Comparison of ENCODE assay signal across 12 cellular contexts in genomic region chr9:131720330-131720729, GRCh38. TPM values are rescaled to one million over a fixed set of nuclear protein-coding genes. Genes with fewer than 3 reads are reported as not detected.
DNase-seq lines count a peak whose midpoint lies in the region; ATAC-seq and TF ChIP-seq lines count a peak whose summit lies in the region.
"Had no signal": no experiment of that assay in that cellular context is flagged by ENCODE, and none has a peak within 500 bp of the region (broad histone marks: within the 10 kb centered on the region; RNA-seq: fewer than 3 reads in every experiment).

No MANE protein-coding gene starts in this region.

- DNase-seq in activated CD4-positive, alpha-beta T cell treated with anti-CD3 and anti-CD28 coated beads for 48 hours, result peak; percentile 49
- DNase-seq in activated CD4-positive, alpha-beta T cell treated with anti-CD3 and anti-CD28 coated beads for 4 hours, result no peak
- DNase-seq in activated T-helper 1 cell treated with anti-CD3 and anti-CD28 coated beads, Interleukin-12 subunit alpha, Interleukin-12 subunit beta, Interleukin-2, Interleukin-4 antibody, amounts not matched to agents 30 ng/mL and 10 ng/mL and 1 ng/mL, durations not matched to agents 14 hours and 24 hours and 36 hours (ENCODE audit: low spot score), result no peak
- DNase-seq in stimulated activated CD8-positive, alpha-beta memory T cell treated with anti-CD3 and anti-CD28 coated beads, Interleukin-4, amount 100 ng/mL, for 48 hours, result peak; percentile 62
- no peak for DNase-seq in islet precursor cell
- DNase-seq in caudate nucleus (lab: John Stamatoyannopoulos, UW), result no peak
- DNase-seq: cortex of kidney; KBM-7; RPMI8226; stimulated activated naive CD4-positive, alpha-beta T cell had no signal

- no peaks in the 10 kb centered on the region for H3K27me3 Mint-ChIP-seq in activated T-helper 1 cell treated with anti-CD3 and anti-CD28 coated beads, Interleukin-12 subunit alpha, Interleukin-12 subunit beta, Interleukin-2, Interleukin-4 antibody, amounts not matched to agents 30 ng/mL and 10 ng/mL and 1 ng/mL, durations not matched to agents 14 hours and 24 hours and 36 hours (ENCODE audit: insufficient read depth)

- H3K9me3 Mint-ChIP-seq in activated T-helper 1 cell treated with anti-CD3 and anti-CD28 coated beads, Interleukin-12 subunit alpha, Interleukin-12 subunit beta, Interleukin-2, Interleukin-4 antibody, amounts not matched to agents 30 ng/mL and 10 ng/mL and 1 ng/mL, durations not matched to agents 14 hours and 24 hours and 36 hours, result no peaks in the 10 kb centered on the region

- H3K4me3 Mint-ChIP-seq in activated T-helper 1 cell treated with anti-CD3 and anti-CD28 coated beads, Interleukin-12 subunit alpha, Interleukin-12 subunit beta, Interleukin-2, Interleukin-4 antibody, amounts not matched to agents 30 ng/mL and 10 ng/mL and 1 ng/mL, durations not matched to agents 14 hours and 24 hours and 36 hours, result peak overlapping the region; percentile 47

- H3K27ac Mint-ChIP-seq in activated T-helper 1 cell treated with anti-CD3 and anti-CD28 coated beads, Interleukin-12 subunit alpha, Interleukin-12 subunit beta, Interleukin-2, Interleukin-4 antibody, amounts not matched to agents 30 ng/mL and 10 ng/mL and 1 ng/mL, durations not matched to agents 14 hours and 24 hours and 36 hours, result peak overlapping the region; percentile 84

- H3K27ac ChIP-seq in caudate nucleus (ENCODE audit: low read depth, low read length), result no peak overlapping the region

- peaks cover 88% of the 10 kb centered on the region for H3K4me1 Mint-ChIP-seq in activated T-helper 1 cell treated with anti-CD3 and anti-CD28 coated beads, Interleukin-12 subunit alpha, Interleukin-12 subunit beta, Interleukin-2, Interleukin-4 antibody, amounts not matched to agents 30 ng/mL and 10 ng/mL and 1 ng/mL, durations not matched to agents 14 hours and 24 hours and 36 hours (ENCODE audit: low read depth)

- peaks cover 39% of the 10 kb centered on the region for H3K36me3 Mint-ChIP-seq in activated T-helper 1 cell treated with anti-CD3 and anti-CD28 coated beads, Interleukin-12 subunit alpha, Interleukin-12 subunit beta, Interleukin-2, Interleukin-4 antibody, amounts not matched to agents 30 ng/mL and 10 ng/mL and 1 ng/mL, durations not matched to agents 14 hours and 24 hours and 36 hours (ENCODE audit: low read depth)

- ATAC-seq in HG03280 (IDR thresholded peaks at IDR 0.05; ENCODE audit: unreplicated experiment), result peak; percentile 46
- ATAC-seq in SK-N-SH treated with all-trans-retinoic acid at 6 μM for 48 hours, result no peak

- intact Hi-C loops in activated T-helper 1 cell treated with anti-CD3 and anti-CD28 coated beads, Interleukin-12 subunit alpha, Interleukin-12 subunit beta, Interleukin-2, Interleukin-4 antibody, amounts not matched to agents 30 ng/mL and 10 ng/mL and 1 ng/mL, durations not matched to agents 14 hours and 24 hours and 36 hours (cut with micrococcal nuclease), result loop anchor here (1.0 kb wide), 1 partner anchor 8 kb away; no protein-coding TSS in a partner anchor

TF ChIP-seq in SK-N-SH treated with all-trans-retinoic acid at 6 μM for 48 hours, 23 proteins besides CTCF, POLR2A, EP300 and RAD21:
- TF ChIP-seq ZNF70 (CRISPR knock-in tag; IDR thresholded peaks at IDR 0.05) (no peak), GLIS3 (CRISPR knock-in tag; IDR thresholded peaks at IDR 0.05) (no peak), BACH2 (CRISPR knock-in tag; IDR thresholded peaks at IDR 0.05; ENCODE audit: borderline replicate concordance) (no peak), ZNF565 (CRISPR knock-in tag; conservative IDR thresholded peaks at IDR 0.05; ENCODE audit: low read depth) (no peak), OSR1 (CRISPR knock-in tag; IDR thresholded peaks at IDR 0.05) (no peak), TCF4 (CRISPR knock-in tag; IDR thresholded peaks at IDR 0.05; ENCODE audit: borderline replicate concordance) (no peak), ISL1 (CRISPR knock-in tag; IDR thresholded peaks at IDR 0.05) (no peak), ZFP30 (CRISPR knock-in tag; IDR thresholded peaks at IDR 0.05) (no peak), RARB (CRISPR knock-in tag; IDR thresholded peaks at IDR 0.05) (no peak), PATZ1 (CRISPR knock-in tag; IDR thresholded peaks at IDR 0.05; ENCODE audit: borderline replicate concordance) (no peak), ESRRG (CRISPR knock-in tag; IDR thresholded peaks at IDR 0.05) (no peak), TSHZ2 (CRISPR knock-in tag; IDR thresholded peaks at IDR 0.05) (no peak), ZFP3 (CRISPR knock-in tag; IDR thresholded peaks at IDR 0.05) (no peak)

RNA-seq across cellular contexts. Expression of gene RAPGEF1, which starts 19.5 kb away (rescaled TPM):
- 168 and 172 TPM in 2 replicates for total RNA-seq in activated T-helper 1 cell treated with anti-CD3 and anti-CD28 coated beads, Interleukin-12 subunit alpha, Interleukin-12 subunit beta, Interleukin-2, Interleukin-4 antibody, amounts not matched to agents 30 ng/mL and 10 ng/mL and 1 ng/mL, durations not matched to agents 14 hours and 24 hours and 36 hours

Comparison
In these comparisons a context has a peak if more than half of its experiments do, and no peak if none do; other contexts are left out.
1. DNase-seq: peak in activated CD4-positive, alpha-beta T cell treated with anti-CD3 and anti-CD28 coated beads for 48 hours (single experiment) and stimulated activated CD8-positive, alpha-beta memory T cell treated with anti-CD3 and anti-CD28 coated beads, Interleukin-4, amount 100 ng/mL, for 48 hours (single experiment); none in activated CD4-positive, alpha-beta T cell treated with anti-CD3 and anti-CD28 coated beads for 4 hours (0 of 2), activated T-helper 1 cell treated with anti-CD3 and anti-CD28 coated beads, Interleukin-12 subunit alpha, Interleukin-12 subunit beta, Interleukin-2, Interleukin-4 antibody, amounts not matched to agents 30 ng/mL and 10 ng/mL and 1 ng/mL, durations not matched to agents 14 hours and 24 hours and 36 hours (single experiment), islet precursor cell (single experiment) and caudate nucleus (0 of 61).